In genomic region chr7:94656658-94656924, GRCh38 we compare ENCODE assay signal across 8 cellular contexts. TPM values are rescaled to one million over a fixed set of nuclear protein-coding genes. Genes with fewer than 3 reads are reported as not detected.
DNase-seq lines count a peak whose midpoint lies in the region; ATAC-seq and TF ChIP-seq lines count a peak whose summit lies in the region.

No MANE protein-coding gene starts in this region.

- no peaks in the 10 kb centered on the region for H3K9me3 Mint-ChIP-seq in Calu3 (ENCODE audit: low read depth, unreplicated experiment)

- POLR2A ChIA-PET in RWPE1 (lab: Yijun Ruan, JAX; ENCODE audit: low non-redundant PET): no interaction called here

- DNase-seq in Calu3 (no peak), RWPE1 (ENCODE audit: low spot score) (no peak), esophagus muscularis mucosa (ENCODE audit: extremely low spot score) (no peak), pons (ENCODE audit: low spot score) (peak; percentile 35), NCI-H1092 (lab: John Stamatoyannopoulos, UW) (no peak), NCI-H1105 (lab: John Stamatoyannopoulos, UW) (no peak)

- peak overlapping the region; percentile 73 for H3K27ac Mint-ChIP-seq in Calu3 (ENCODE audit: unreplicated experiment)

- peak overlapping the region; percentile 91 for H3K4me3 Mint-ChIP-seq in Calu3 (ENCODE audit: low read depth, unreplicated experiment)

- H3K36me3 Mint-ChIP-seq in Calu3 (ENCODE audit: insufficient read depth, unreplicated experiment): peaks cover 31% of the 10 kb centered on the region

- no peaks in the 10 kb centered on the region for H3K9me3 ChIP-seq in esophagus muscularis mucosa

- peaks cover 3 to 25% (median 16%) of the 10 kb centered on the region in 4 donors for H3K4me1 ChIP-seq in esophagus muscularis mucosa

- peak overlapping the region; percentile 78 for H3K27ac ChIP-seq in RWPE1
- peak overlapping the region; percentile 78 to 86 (median 82) for H3K27ac ChIP-seq in esophagus muscularis mucosa (replicated peaks in 1 of 4)

- CTCF ChIA-PET in Calu3 (lab: Charles Lee) (interaction anchor here (0.6 to 1.2 kb wide), 5 partner anchors 45 to 342 kb away, joined by 3 to 4 read pairs (median 3); no protein-coding TSS in a partner anchor), RWPE1 (lab: Yijun Ruan, JAX) (interaction anchor here (0.6 to 2.9 kb wide), 5 partner anchors 65 to 390 kb away, joined by 3 to 23 read pairs (median 4); no protein-coding TSS in a partner anchor)

- BruUV-seq in Calu3 (replicated peaks; lab: Mats Ljungman, UMichigan): no TSS peak

- no peak for ATAC-seq in GM21526 (IDR thresholded peaks at IDR 0.05; ENCODE audit: low FRiP score, unreplicated experiment)
- ATAC-seq in HG02840 (IDR thresholded peaks at IDR 0.05; ENCODE audit: low FRiP score, unreplicated experiment): no peak

- H3K4me1 Mint-ChIP-seq in Calu3 (ENCODE audit: low read depth, unreplicated experiment): peaks cover 8% of the 10 kb centered on the region

- WGBS in esophagus muscularis mucosa: 49% methylated on average over 10 of the region's 10 CpGs

- no peak for TF ChIP-seq POLR2A in esophagus muscularis mucosa (IDR thresholded peaks at IDR 0.05; ENCODE audit: low read depth)

- no peak for TF ChIP-seq EP300 in esophagus muscularis mucosa (IDR thresholded peaks at IDR 0.05)

- intact Hi-C loops in Calu3 (cut with micrococcal nuclease; ENCODE audit: unreplicated experiment): loop anchor here (5.0 to 10.0 kb wide), 4 partner anchors 41 to 388 kb away; partner anchors contain the start of gene PPP1R9A
- intact Hi-C loops in esophagus muscularis mucosa (cut with DNase I): loop anchor here (5.0 kb wide), 1 partner anchor 204 kb away; no protein-coding TSS in a partner anchor

- H3K36me3 ChIP-seq in esophagus muscularis mucosa: no peaks in the 10 kb centered on the region

- H3K27me3 Mint-ChIP-seq in Calu3 (ENCODE audit: unreplicated experiment): no peaks in the 10 kb centered on the region

- TF ChIP-seq CTCF in Calu3 (IDR thresholded peaks at IDR 0.05; ENCODE audit: unreplicated experiment) (no peak), RWPE1 (conservative IDR thresholded peaks at IDR 0.05; ENCODE audit: low read depth) (no peak), esophagus muscularis mucosa (IDR thresholded peaks at IDR 0.05) (no peak)

- H3K4me3 ChIP-seq in esophagus muscularis mucosa: peak overlapping the region; percentile 67 to 82 (median 74)

- peaks cover 0 to 3% (median 0%) of the 10 kb centered on the region in 4 donors for H3K27me3 ChIP-seq in esophagus muscularis mucosa

RNA-seq across cellular contexts. Expression of gene SGCE, which starts 0.7 kb away (rescaled TPM):
- 29.3 and 33.8 TPM in 2 replicates for total RNA-seq in Calu3 (2022)
- 100 to 1,000 TPM in 1 of 4 donors, 10 to 100 TPM in 3; 72.6 to 135 (median 88.1) TPM for total RNA-seq in esophagus muscularis mucosa
